In genomic region chr9:33510264-33511183, GRCh38 we compare ENCODE assay signal across 1 cellular context.
TF ChIP-seq lines count a peak whose summit lies in the region.

No MANE protein-coding gene starts in this region.

TF ChIP-seq in HEK293, 187 proteins besides CTCF, POLR2A, EP300 and RAD21 (continued from another document and continues in another):
- TF ChIP-seq, protein P1, sequence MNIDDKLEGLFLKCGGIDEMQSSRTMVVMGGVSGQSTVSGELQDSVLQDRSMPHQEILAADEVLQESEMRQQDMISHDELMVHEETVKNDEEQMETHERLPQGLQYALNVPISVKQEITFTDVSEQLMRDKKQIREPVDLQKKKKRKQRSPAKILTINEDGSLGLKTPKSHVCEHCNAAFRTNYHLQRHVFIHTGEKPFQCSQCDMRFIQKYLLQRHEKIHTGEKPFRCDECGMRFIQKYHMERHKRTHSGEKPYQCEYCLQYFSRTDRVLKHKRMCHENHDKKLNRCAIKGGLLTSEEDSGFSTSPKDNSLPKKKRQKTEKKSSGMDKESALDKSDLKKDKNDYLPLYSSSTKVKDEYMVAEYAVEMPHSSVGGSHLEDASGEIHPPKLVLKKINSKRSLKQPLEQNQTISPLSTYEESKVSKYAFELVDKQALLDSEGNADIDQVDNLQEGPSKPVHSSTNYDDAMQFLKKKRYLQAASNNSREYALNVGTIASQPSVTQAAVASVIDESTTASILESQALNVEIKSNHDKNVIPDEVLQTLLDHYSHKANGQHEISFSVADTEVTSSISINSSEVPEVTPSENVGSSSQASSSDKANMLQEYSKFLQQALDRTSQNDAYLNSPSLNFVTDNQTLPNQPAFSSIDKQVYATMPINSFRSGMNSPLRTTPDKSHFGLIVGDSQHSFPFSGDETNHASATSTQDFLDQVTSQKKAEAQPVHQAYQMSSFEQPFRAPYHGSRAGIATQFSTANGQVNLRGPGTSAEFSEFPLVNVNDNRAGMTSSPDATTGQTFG (tag by site-specific recombination; IDR thresholded peaks at IDR 0.05; ENCODE audit: borderline replicate concordance): no peak
- TF ChIP-seq ZNF202 (tag by site-specific recombination; IDR thresholded peaks at IDR 0.05; ENCODE audit: borderline replicate concordance) (no peak), ZEB2 (tag by site-specific recombination; IDR thresholded peaks at IDR 0.05) (peak; percentile 63; the same call in 1 of the 2 replicates), TRIM28 (IDR thresholded peaks at IDR 0.05; ENCODE audit: borderline replicate concordance, low read length) (no peak), ZBTB6 (tag by site-specific recombination; IDR thresholded peaks at IDR 0.05) (no peak), ZNF366 (tag by site-specific recombination; conservative IDR thresholded peaks at IDR 0.05) (0 out of 2 replicates have a peak, but pooled peaks have one; percentile 32), ZNF174 (tag by site-specific recombination; IDR thresholded peaks at IDR 0.05) (no peak), ZNF24 (tag by site-specific recombination; IDR thresholded peaks at IDR 0.05) (no peak), GLI4 (tag by site-specific recombination; IDR thresholded peaks at IDR 0.05) (no peak), BCL11A (tag by site-specific recombination; IDR thresholded peaks at IDR 0.05; ENCODE audit: low read depth) (no peak), ZNF837 (tag by site-specific recombination; IDR thresholded peaks at IDR 0.05) (no peak), ZNF704 (tag by site-specific recombination; IDR thresholded peaks at IDR 0.05) (no peak), ZBTB20 (tag by site-specific recombination; IDR thresholded peaks at IDR 0.05) (peak; percentile 70), WT1 (tag by site-specific recombination; IDR thresholded peaks at IDR 0.05) (no peak), ZSCAN30 (tag by site-specific recombination; IDR thresholded peaks at IDR 0.05) (no peak), MEIS1 (CRISPR knock-in tag; IDR thresholded peaks at IDR 0.05; ENCODE audit: borderline replicate concordance) (no peak), SETDB1 (IDR thresholded peaks at IDR 0.05; ENCODE audit: insufficient read length, low read length) (no peak), ZNF518A (tag by site-specific recombination; conservative IDR thresholded peaks at IDR 0.05; ENCODE audit: low read depth) (no peak), ZNF768 (tag by site-specific recombination; IDR thresholded peaks at IDR 0.05) (no peak), ZNF341 (tag by site-specific recombination; IDR thresholded peaks at IDR 0.05; ENCODE audit: low read depth) (peak; percentile 98), ZNF670 (tag by site-specific recombination; IDR thresholded peaks at IDR 0.05; ENCODE audit: low read depth) (no peak), GLIS1 (tag by site-specific recombination; IDR thresholded peaks at IDR 0.05) (no peak), ZNF155 (tag by site-specific recombination; IDR thresholded peaks at IDR 0.05) (no peak), ZNF391 (tag by site-specific recombination; IDR thresholded peaks at IDR 0.05; ENCODE audit: borderline replicate concordance, low read depth) (no peak), ZNF571 (tag by site-specific recombination; IDR thresholded peaks at IDR 0.05) (no peak), ZNF626 (tag by site-specific recombination; IDR thresholded peaks at IDR 0.05) (no peak), ZNF140 (tag by site-specific recombination; IDR thresholded peaks at IDR 0.05) (no peak), HOXA7 (CRISPR knock-in tag; IDR thresholded peaks at IDR 0.05; ENCODE audit: borderline replicate concordance) (no peak), ZNF529 (tag by site-specific recombination; IDR thresholded peaks at IDR 0.05; ENCODE audit: insufficient replicate concordance) (no peak), GFI1B (tag by site-specific recombination; IDR thresholded peaks at IDR 0.05) (no peak), MZF1 (tag by site-specific recombination; IDR thresholded peaks at IDR 0.05; ENCODE audit: borderline replicate concordance) (no peak), ZNF561 (tag by site-specific recombination; IDR thresholded peaks at IDR 0.05; ENCODE audit: borderline replicate concordance) (no peak), RBAK (tag by site-specific recombination; IDR thresholded peaks at IDR 0.05) (no peak), ZFP37 (tag by site-specific recombination; IDR thresholded peaks at IDR 0.05) (0 out of 2 replicates have a peak, but pooled peaks have one; percentile 33), KLF8 (tag by site-specific recombination; IDR thresholded peaks at IDR 0.05) (no peak), ZNF677 (tag by site-specific recombination; IDR thresholded peaks at IDR 0.05) (no peak), SCRT1 (tag by site-specific recombination; IDR thresholded peaks at IDR 0.05; ENCODE audit: borderline replicate concordance) (no peak), ZNF169 (tag by site-specific recombination; IDR thresholded peaks at IDR 0.05) (no peak), ZNF175 (tag by site-specific recombination; IDR thresholded peaks at IDR 0.05) (no peak)
- TF ChIP-seq, protein P2, sequence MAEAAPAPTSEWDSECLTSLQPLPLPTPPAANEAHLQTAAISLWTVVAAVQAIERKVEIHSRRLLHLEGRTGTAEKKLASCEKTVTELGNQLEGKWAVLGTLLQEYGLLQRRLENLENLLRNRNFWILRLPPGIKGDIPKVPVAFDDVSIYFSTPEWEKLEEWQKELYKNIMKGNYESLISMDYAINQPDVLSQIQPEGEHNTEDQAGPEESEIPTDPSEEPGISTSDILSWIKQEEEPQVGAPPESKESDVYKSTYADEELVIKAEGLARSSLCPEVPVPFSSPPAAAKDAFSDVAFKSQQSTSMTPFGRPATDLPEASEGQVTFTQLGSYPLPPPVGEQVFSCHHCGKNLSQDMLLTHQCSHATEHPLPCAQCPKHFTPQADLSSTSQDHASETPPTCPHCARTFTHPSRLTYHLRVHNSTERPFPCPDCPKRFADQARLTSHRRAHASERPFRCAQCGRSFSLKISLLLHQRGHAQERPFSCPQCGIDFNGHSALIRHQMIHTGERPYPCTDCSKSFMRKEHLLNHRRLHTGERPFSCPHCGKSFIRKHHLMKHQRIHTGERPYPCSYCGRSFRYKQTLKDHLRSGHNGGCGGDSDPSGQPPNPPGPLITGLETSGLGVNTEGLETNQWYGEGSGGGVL (tag by site-specific recombination; IDR thresholded peaks at IDR 0.05): no peak
- TF ChIP-seq, protein P3, sequence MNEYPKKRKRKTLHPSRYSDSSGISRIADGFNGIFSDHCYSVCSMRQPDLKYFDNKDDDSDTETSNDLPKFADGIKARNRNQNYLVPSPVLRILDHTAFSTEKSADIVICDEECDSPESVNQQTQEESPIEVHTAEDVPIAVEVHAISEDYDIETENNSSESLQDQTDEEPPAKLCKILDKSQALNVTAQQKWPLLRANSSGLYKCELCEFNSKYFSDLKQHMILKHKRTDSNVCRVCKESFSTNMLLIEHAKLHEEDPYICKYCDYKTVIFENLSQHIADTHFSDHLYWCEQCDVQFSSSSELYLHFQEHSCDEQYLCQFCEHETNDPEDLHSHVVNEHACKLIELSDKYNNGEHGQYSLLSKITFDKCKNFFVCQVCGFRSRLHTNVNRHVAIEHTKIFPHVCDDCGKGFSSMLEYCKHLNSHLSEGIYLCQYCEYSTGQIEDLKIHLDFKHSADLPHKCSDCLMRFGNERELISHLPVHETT (tag by site-specific recombination; IDR thresholded peaks at IDR 0.05): no peak
- TF ChIP-seq, protein P4, sequence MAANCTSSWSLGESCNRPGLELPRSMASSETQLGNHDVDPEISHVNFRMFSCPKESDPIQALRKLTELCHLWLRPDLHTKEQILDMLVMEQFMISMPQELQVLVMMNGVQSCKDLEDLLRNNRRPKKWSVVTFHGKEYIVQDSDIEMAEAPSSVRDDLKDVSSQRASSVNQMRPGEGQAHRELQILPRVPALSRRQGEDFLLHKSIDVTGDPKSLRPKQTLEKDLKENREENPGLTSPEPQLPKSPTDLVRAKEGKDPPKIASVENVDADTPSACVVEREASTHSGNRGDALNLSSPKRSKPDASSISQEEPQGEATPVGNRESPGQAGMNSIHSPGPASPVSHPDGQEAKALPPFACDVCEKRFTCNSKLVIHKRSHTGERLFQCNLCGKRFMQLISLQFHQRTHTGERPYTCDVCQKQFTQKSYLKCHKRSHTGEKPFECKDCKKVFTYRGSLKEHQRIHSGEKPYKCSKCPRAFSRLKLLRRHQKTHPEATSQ (tag by site-specific recombination; IDR thresholded peaks at IDR 0.05): no peak
- TF ChIP-seq, protein P5, sequence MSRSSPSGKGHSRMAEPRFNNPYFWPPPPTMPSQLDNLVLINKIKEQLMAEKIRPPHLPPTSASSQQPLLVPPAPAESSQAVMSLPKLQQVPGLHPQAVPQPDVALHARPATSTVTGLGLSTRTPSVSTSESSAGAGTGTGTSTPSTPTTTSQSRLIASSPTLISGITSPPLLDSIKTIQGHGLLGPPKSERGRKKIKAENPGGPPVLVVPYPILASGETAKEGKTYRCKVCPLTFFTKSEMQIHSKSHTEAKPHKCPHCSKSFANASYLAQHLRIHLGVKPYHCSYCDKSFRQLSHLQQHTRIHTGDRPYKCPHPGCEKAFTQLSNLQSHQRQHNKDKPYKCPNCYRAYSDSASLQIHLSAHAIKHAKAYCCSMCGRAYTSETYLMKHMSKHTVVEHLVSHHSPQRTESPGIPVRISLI (tag by site-specific recombination; IDR thresholded peaks at IDR 0.05): no peak
- TF ChIP-seq, protein P6, sequence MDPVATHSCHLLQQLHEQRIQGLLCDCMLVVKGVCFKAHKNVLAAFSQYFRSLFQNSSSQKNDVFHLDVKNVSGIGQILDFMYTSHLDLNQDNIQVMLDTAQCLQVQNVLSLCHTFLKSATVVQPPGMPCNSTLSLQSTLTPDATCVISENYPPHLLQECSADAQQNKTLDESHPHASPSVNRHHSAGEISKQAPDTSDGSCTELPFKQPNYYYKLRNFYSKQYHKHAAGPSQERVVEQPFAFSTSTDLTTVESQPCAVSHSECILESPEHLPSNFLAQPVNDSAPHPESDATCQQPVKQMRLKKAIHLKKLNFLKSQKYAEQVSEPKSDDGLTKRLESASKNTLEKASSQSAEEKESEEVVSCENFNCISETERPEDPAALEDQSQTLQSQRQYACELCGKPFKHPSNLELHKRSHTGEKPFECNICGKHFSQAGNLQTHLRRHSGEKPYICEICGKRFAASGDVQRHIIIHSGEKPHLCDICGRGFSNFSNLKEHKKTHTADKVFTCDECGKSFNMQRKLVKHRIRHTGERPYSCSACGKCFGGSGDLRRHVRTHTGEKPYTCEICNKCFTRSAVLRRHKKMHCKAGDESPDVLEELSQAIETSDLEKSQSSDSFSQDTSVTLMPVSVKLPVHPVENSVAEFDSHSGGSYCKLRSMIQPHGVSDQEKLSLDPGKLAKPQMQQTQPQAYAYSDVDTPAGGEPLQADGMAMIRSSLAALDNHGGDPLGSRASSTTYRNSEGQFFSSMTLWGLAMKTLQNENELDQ (tag by site-specific recombination; IDR thresholded peaks at IDR 0.05; ENCODE audit: low read depth): no peak
- TF ChIP-seq, protein P7, sequence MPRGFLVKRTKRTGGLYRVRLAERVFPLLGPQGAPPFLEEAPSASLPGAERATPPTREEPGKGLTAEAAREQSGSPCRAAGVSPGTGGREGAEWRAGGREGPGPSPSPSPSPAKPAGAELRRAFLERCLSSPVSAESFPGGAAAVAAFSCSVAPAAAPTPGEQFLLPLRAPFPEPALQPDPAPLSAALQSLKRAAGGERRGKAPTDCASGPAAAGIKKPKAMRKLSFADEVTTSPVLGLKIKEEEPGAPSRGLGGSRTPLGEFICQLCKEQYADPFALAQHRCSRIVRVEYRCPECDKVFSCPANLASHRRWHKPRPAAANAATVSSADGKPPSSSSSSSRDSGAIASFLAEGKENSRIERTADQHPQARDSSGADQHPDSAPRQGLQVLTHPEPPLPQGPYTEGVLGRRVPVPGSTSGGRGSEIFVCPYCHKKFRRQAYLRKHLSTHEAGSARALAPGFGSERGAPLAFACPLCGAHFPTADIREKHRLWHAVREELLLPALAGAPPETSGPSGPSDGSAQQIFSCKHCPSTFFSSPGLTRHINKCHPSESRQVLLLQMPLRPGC (tag by site-specific recombination; IDR thresholded peaks at IDR 0.05): no peak
